In the genomic region with DNA sequence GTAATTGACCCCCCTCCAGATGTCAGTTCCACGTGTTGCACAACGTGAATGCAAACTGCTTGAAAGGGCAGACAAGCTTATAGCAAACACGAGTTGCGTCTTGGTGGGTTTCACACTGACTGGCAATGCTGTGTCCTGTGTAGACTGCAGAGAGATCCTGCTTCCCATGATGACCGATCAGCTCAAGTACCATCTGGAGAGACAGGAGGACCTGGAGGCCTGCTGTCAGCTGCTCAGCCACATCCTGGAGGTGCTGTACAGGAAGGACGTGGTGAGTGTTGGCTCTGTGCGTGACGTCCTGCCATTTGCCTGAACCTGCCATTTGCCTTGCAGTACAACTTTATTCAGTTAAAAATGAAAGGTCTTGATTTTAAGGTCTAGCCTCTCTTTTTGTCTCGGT, we compare ENCODE assay signal across 22 cellular contexts.
"Had no signal": no experiment of that assay in that cellular context is flagged by ENCODE, and none has a peak within 500 bp of the region (broad histone marks: within the 10 kb centered on the region; RNA-seq: fewer than 3 reads in every experiment).

No MANE protein-coding gene starts in this region.

- H3K27ac ChIP-seq: cardiac muscle cell, dorsolateral prefrontal cortex, epithelial cell of prostate, foreskin keratinocyte, psoas muscle, tibial artery, uterus, VCaP had no signal

- H3K27me3 ChIP-seq: cardiac muscle cell, dorsolateral prefrontal cortex, foreskin keratinocyte, tibial artery, uterus had no signal

- ATAC-seq: activated naive CD4-positive, alpha-beta T cell treated with anti-CD3 and anti-CD28 coated beads, Interleukin-2, amount 50 U/mL, for 72 hours; foreskin keratinocyte; psoas muscle; right cardiac atrium; stimulated activated naive CD8-positive, alpha-beta T cell treated with anti-CD3 and anti-CD28 coated beads, Interleukin-15, Interleukin-2, amounts not matched to agents 100 U/mL and 50 U/mL, for 24 hours had no signal

- H3K36me3 Mint-ChIP-seq: activated naive CD4-positive, alpha-beta T cell treated with anti-CD3 and anti-CD28 coated beads, Interleukin-2, amount 50 U/mL, for 72 hours; naive B cell had no signal

- H3K36me3 ChIP-seq: uterus had no signal

- DNase-seq: activated CD4-positive, alpha-beta T cell treated with anti-CD3 and anti-CD28 coated beads for 1 hour; activated gamma-delta T cell treated with Interleukin-2 at 50 U/mL for 16 hours; activated T-cell treated with anti-CD3 and anti-CD28 coated beads for 4 hours; amniotic stem cell; dorsolateral prefrontal cortex; foreskin keratinocyte; naive B cell; psoas muscle; right cardiac atrium; stimulated activated CD4-positive, alpha-beta T cell treated with anti-CD3 and anti-CD28 coated beads, Interleukin-2, amount 100 ng/mL, for 24 hours; stimulated activated naive CD8-positive, alpha-beta T cell treated with anti-CD3 and anti-CD28 coated beads, Interleukin-15, Interleukin-2, amounts not matched to agents 100 U/mL and 50 U/mL, for 24 hours; substantia nigra; tibial artery; uterus had no signal

- H3K4me1 Mint-ChIP-seq: naive B cell, neural crest cell had no signal

- H3K9me3 Mint-ChIP-seq: activated T-helper 1 cell treated with anti-CD3 and anti-CD28 coated beads, Interleukin-12 subunit alpha, Interleukin-12 subunit beta, Interleukin-2, Interleukin-4 antibody, amounts not matched to agents 30 ng/mL and 10 ng/mL and 1 ng/mL, durations not matched to agents 14 hours and 24 hours and 36 hours; T-helper 1 cell treated with Interleukin-12 subunit alpha and Interleukin-12 subunit beta and Interleukin-4 antibody, amounts not matched to agents 30 μg/mL and 1 μg/mL, for 36 hours had no signal

- H3K4me1 ChIP-seq: foreskin keratinocyte, psoas muscle, tibial artery, uterus had no signal

- H3K27ac Mint-ChIP-seq: activated naive CD4-positive, alpha-beta T cell treated with anti-CD3 and anti-CD28 coated beads, Interleukin-2, amount 50 U/mL, for 72 hours; activated T-helper 1 cell treated with anti-CD3 and anti-CD28 coated beads, Interleukin-12 subunit alpha, Interleukin-12 subunit beta, Interleukin-2, Interleukin-4 antibody, amounts not matched to agents 30 ng/mL and 10 ng/mL and 1 ng/mL, durations not matched to agents 14 hours and 24 hours and 36 hours; naive B cell; T-helper 1 cell treated with Interleukin-12 subunit alpha and Interleukin-12 subunit beta and Interleukin-4 antibody, amounts not matched to agents 30 μg/mL and 1 μg/mL, for 36 hours had no signal

- H3K4me3 Mint-ChIP-seq: activated T-helper 1 cell treated with anti-CD3 and anti-CD28 coated beads, Interleukin-12 subunit alpha, Interleukin-12 subunit beta, Interleukin-2, Interleukin-4 antibody, amounts not matched to agents 30 ng/mL and 10 ng/mL and 1 ng/mL, durations not matched to agents 14 hours and 24 hours and 36 hours; neural crest cell; T-helper 1 cell treated with Interleukin-12 subunit alpha and Interleukin-12 subunit beta and Interleukin-4 antibody, amounts not matched to agents 30 μg/mL and 1 μg/mL, for 36 hours had no signal

- H3K9me3 ChIP-seq: psoas muscle, tibial artery, uterus had no signal

- H3K4me3 ChIP-seq: cardiac muscle cell, dorsolateral prefrontal cortex, lung, psoas muscle, tibial artery, uterus had no signal
